In genomic region chr16:15057755-15058417, GRCh38 we compare ENCODE assay signal across 18 cellular contexts. TPM values are rescaled to one million over a fixed set of nuclear protein-coding genes. Genes with fewer than 3 reads are reported as not detected.
A peak's percentile ranks its signal among the peaks of the same experiment; 100 is the strongest.
DNase-seq lines count a peak whose midpoint lies in the region; ATAC-seq and TF ChIP-seq lines count a peak whose summit lies in the region.
"Had no signal": no experiment of that assay in that cellular context is flagged by ENCODE, and none has a peak within 500 bp of the region (broad histone marks: within the 10 kb centered on the region; RNA-seq: fewer than 3 reads in every experiment).

No MANE protein-coding gene starts in this region.

- H3K27ac Mint-ChIP-seq in activated naive CD8-positive, alpha-beta T cell treated with anti-CD3 and anti-CD28 coated beads, Interleukin-2, amount 10 ng/mL, durations not matched to agents 7 days and 5 days, result peak overlapping the region; percentile 56
- no peak overlapping the region for H3K27ac Mint-ChIP-seq in activated naive CD8-positive, alpha-beta T cell treated with anti-CD3 and anti-CD28 coated beads, Interleukin-2, amount 50 U/mL, for 24 hours
- H3K27ac Mint-ChIP-seq in WTC11, result peak overlapping the region; percentile 74
- H3K27ac Mint-ChIP-seq in mesothelial cell of epicardium, result peak overlapping the region; percentile 31
- H3K27ac Mint-ChIP-seq: HFFc6 had no signal

- peaks cover 3 to 56% (median 27%) of the 10 kb centered on the region in 4 donors for H3K4me1 ChIP-seq in transverse colon

- H3K27me3 ChIP-seq in transverse colon, result no peaks in the 10 kb centered on the region
- H3K27me3 ChIP-seq: BLaER1, Peyer's patch had no signal

- intact Hi-C loops in transverse colon (cut with DNase I; ENCODE audit: low total_unique reads), result no loop called here

- no peak overlapping the region for H3K4me3 Mint-ChIP-seq in activated naive CD8-positive, alpha-beta T cell treated with anti-CD3 and anti-CD28 coated beads, Interleukin-2, amount 10 ng/mL, durations not matched to agents 7 days and 5 days
- H3K4me3 Mint-ChIP-seq in activated naive CD8-positive, alpha-beta T cell treated with anti-CD3 and anti-CD28 coated beads, Interleukin-2, amount 50 U/mL, for 24 hours, result no peak overlapping the region
- H3K4me3 Mint-ChIP-seq in WTC11, result no peak overlapping the region
- H3K4me3 Mint-ChIP-seq in mesothelial cell of epicardium, result no peak overlapping the region
- H3K4me3 Mint-ChIP-seq: HFFc6 had no signal

- H3K27ac ChIP-seq in transverse colon, result peak overlapping the region; percentile 78 to 84 (median 82)
- H3K27ac ChIP-seq: BLaER1, KMS-11 had no signal

- H3K36me3 Mint-ChIP-seq in activated naive CD8-positive, alpha-beta T cell treated with anti-CD3 and anti-CD28 coated beads, Interleukin-2, amount 10 ng/mL, durations not matched to agents 7 days and 5 days, result peaks cover 18% of the 10 kb centered on the region
- H3K36me3 Mint-ChIP-seq in activated naive CD8-positive, alpha-beta T cell treated with anti-CD3 and anti-CD28 coated beads, Interleukin-2, amount 50 U/mL, for 24 hours (ENCODE audit: low read depth), result peaks cover 27% of the 10 kb centered on the region
- H3K36me3 Mint-ChIP-seq in WTC11, result peaks cover 37% of the 10 kb centered on the region
- peaks cover 29% of the 10 kb centered on the region for H3K36me3 Mint-ChIP-seq in mesothelial cell of epicardium

- H3K9me3 ChIP-seq in transverse colon, result no peaks in the 10 kb centered on the region
- H3K9me3 ChIP-seq: BLaER1, Peyer's patch had no signal

- 20 to 45% methylated on average over 1 to 7 of the region's 7 CpGs for WGBS in transverse colon (ENCODE audit: low coverage in 1 of 2), 2 donors

- no peak for TF ChIP-seq CTCF in WTC11 (IDR thresholded peaks at IDR 0.05)
- no peak for TF ChIP-seq CTCF in mesothelial cell of epicardium (IDR thresholded peaks at IDR 0.05; ENCODE audit: unreplicated experiment)
- no peak for TF ChIP-seq CTCF in transverse colon (IDR thresholded peaks at IDR 0.05)

- no peak for DNase-seq in activated naive CD8-positive, alpha-beta T cell treated with anti-CD3 and anti-CD28 coated beads, Interleukin-2, amount 10 ng/mL, durations not matched to agents 7 days and 5 days
- no peak for DNase-seq in activated naive CD8-positive, alpha-beta T cell treated with anti-CD3 and anti-CD28 coated beads, Interleukin-2, amount 50 U/mL, for 24 hours
- no peak for DNase-seq in WTC11 (ENCODE audit: low spot score)
- no peak for DNase-seq in mesothelial cell of epicardium (ENCODE audit: low spot score in 2 of 2, unreplicated experiment in 2 of 2)
- DNase-seq in transverse colon, result peak; percentile 64
- no peak for DNase-seq in iPS-NIHi11 (ENCODE audit: low spot score)
- DNase-seq in A172 (ENCODE audit: low spot score), result no peak
- no peak for DNase-seq in midbrain (lab: John Stamatoyannopoulos, UW)
- DNase-seq: DMS 273 treated with DMSO at 0.1 percent for 48 hours, HFFc6, MM.1S, NCI-H1092 treated with DMSO at 0.1 percent for 48 hours, NCI-H2081 treated with DMSO at 0.1 percent for 48 hours, NCI-H524, Peyer's patch, SHP77 had no signal

- ATAC-seq in activated naive CD8-positive, alpha-beta T cell treated with anti-CD3 and anti-CD28 coated beads, Interleukin-2, amount 10 ng/mL, durations not matched to agents 7 days and 5 days (ENCODE audit: low read depth), result no peak
- ATAC-seq in activated naive CD8-positive, alpha-beta T cell treated with anti-CD3 and anti-CD28 coated beads, Interleukin-2, amount 50 U/mL, for 24 hours, result no peak
- ATAC-seq in WTC11, result no peak

- H3K4me3 ChIP-seq in transverse colon, result no peak overlapping the region
- H3K4me3 ChIP-seq: BLaER1, Peyer's patch had no signal

- in situ Hi-C loops in transverse colon (cut with MboI; ENCODE audit: low pct_ligation_motif_present in 1 of 4, low pct_unique_long_range_greater_than_20kb in 1 of 4, low sequenced_read_pairs in 3 of 4), result no loop called here

- CTCF ChIA-PET in WTC11 (lab: Charles Lee), result interaction anchor here (3.5 kb wide), 1 partner anchor 16 kb away, joined by 20 read pairs; no protein-coding TSS in a partner anchor

- no peak for TF ChIP-seq POLR2A in transverse colon (IDR thresholded peaks at IDR 0.05)

- H3K27me3 Mint-ChIP-seq in activated naive CD8-positive, alpha-beta T cell treated with anti-CD3 and anti-CD28 coated beads, Interleukin-2, amount 10 ng/mL, durations not matched to agents 7 days and 5 days, result no peaks in the 10 kb centered on the region
- no peaks in the 10 kb centered on the region for H3K27me3 Mint-ChIP-seq in activated naive CD8-positive, alpha-beta T cell treated with anti-CD3 and anti-CD28 coated beads, Interleukin-2, amount 50 U/mL, for 24 hours
- H3K27me3 Mint-ChIP-seq in WTC11 (ENCODE audit: low read depth) (no peaks in the 10 kb centered on the region), mesothelial cell of epicardium (ENCODE audit: low read depth) (no peaks in the 10 kb centered on the region)

- TF ChIP-seq EP300 in transverse colon (IDR thresholded peaks at IDR 0.05; ENCODE audit: low read depth), result no peak

- peaks cover 0 to 30% (median 9%) of the 10 kb centered on the region in 4 donors for H3K36me3 ChIP-seq in transverse colon

- POLR2A ChIA-PET in activated naive CD8-positive, alpha-beta T cell treated with anti-CD3 and anti-CD28 coated beads, Interleukin-2, amount 10 ng/mL, durations not matched to agents 7 days and 5 days (lab: Charles Lee), result interaction anchor here (2.1 kb wide), 1 partner anchor 36 kb away, joined by 7 read pairs; the partner anchor contains the start of gene RRN3
- POLR2A ChIA-PET in WTC11 (lab: Charles Lee), result interaction anchor here (0.6 kb wide), 1 partner anchor 523 kb away, joined by 3 read pairs; no protein-coding TSS in a partner anchor

- H3K9me3 Mint-ChIP-seq in activated naive CD8-positive, alpha-beta T cell treated with anti-CD3 and anti-CD28 coated beads, Interleukin-2, amount 10 ng/mL, durations not matched to agents 7 days and 5 days, result no peaks in the 10 kb centered on the region
- no peaks in the 10 kb centered on the region for H3K9me3 Mint-ChIP-seq in activated naive CD8-positive, alpha-beta T cell treated with anti-CD3 and anti-CD28 coated beads, Interleukin-2, amount 50 U/mL, for 24 hours
- H3K9me3 Mint-ChIP-seq in WTC11 (no peaks in the 10 kb centered on the region), mesothelial cell of epicardium (no peaks in the 10 kb centered on the region)
- H3K9me3 Mint-ChIP-seq: HFFc6 had no signal

- H3K4me1 Mint-ChIP-seq in activated naive CD8-positive, alpha-beta T cell treated with anti-CD3 and anti-CD28 coated beads, Interleukin-2, amount 10 ng/mL, durations not matched to agents 7 days and 5 days, result peaks cover 13% of the 10 kb centered on the region
- peaks cover 21% of the 10 kb centered on the region for H3K4me1 Mint-ChIP-seq in activated naive CD8-positive, alpha-beta T cell treated with anti-CD3 and anti-CD28 coated beads, Interleukin-2, amount 50 U/mL, for 24 hours
- H3K4me1 Mint-ChIP-seq in WTC11 (peaks cover 12% of the 10 kb centered on the region; the same call in 1 of the 2 replicates), mesothelial cell of epicardium (peaks cover 15% of the 10 kb centered on the region)

TF ChIP-seq in WTC11, 78 proteins besides CTCF, POLR2A, EP300 and RAD21 (continues in another document):
- TF ChIP-seq, protein P1, sequence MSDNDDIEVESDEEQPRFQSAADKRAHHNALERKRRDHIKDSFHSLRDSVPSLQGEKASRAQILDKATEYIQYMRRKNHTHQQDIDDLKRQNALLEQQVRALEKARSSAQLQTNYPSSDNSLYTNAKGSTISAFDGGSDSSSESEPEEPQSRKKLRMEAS (CRISPR knock-in tag; IDR thresholded peaks at IDR 0.05), result no peak
- TF ChIP-seq GTF2I (CRISPR knock-in tag; conservative IDR thresholded peaks at IDR 0.05), result no peak
- TF ChIP-seq, protein P2, sequence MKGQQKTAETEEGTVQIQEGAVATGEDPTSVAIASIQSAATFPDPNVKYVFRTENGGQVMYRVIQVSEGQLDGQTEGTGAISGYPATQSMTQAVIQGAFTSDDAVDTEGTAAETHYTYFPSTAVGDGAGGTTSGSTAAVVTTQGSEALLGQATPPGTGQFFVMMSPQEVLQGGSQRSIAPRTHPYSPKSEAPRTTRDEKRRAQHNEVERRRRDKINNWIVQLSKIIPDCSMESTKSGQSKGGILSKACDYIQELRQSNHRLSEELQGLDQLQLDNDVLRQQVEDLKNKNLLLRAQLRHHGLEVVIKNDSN (CRISPR knock-in tag; IDR thresholded peaks at IDR 0.05), result no peak
- TF ChIP-seq E2F1 (CRISPR knock-in tag; IDR thresholded peaks at IDR 0.05), result no peak
- TF ChIP-seq ESRRA (CRISPR knock-in tag; IDR thresholded peaks at IDR 0.05; ENCODE audit: borderline replicate concordance), result no peak
- TF ChIP-seq, protein P3, sequence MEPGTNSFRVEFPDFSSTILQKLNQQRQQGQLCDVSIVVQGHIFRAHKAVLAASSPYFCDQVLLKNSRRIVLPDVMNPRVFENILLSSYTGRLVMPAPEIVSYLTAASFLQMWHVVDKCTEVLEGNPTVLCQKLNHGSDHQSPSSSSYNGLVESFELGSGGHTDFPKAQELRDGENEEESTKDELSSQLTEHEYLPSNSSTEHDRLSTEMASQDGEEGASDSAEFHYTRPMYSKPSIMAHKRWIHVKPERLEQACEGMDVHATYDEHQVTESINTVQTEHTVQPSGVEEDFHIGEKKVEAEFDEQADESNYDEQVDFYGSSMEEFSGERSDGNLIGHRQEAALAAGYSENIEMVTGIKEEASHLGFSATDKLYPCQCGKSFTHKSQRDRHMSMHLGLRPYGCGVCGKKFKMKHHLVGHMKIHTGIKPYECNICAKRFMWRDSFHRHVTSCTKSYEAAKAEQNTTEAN (CRISPR knock-in tag; IDR thresholded peaks at IDR 0.05), result no peak
- no peak for TF ChIP-seq PRRX2 (CRISPR knock-in tag; IDR thresholded peaks at IDR 0.05)

RNA-seq across cellular contexts. Expression of gene NTAN1, which starts 2.0 kb away (rescaled TPM):
- total RNA-seq in activated naive CD8-positive, alpha-beta T cell treated with anti-CD3 and anti-CD28 coated beads, Interleukin-2, amount 10 ng/mL, durations not matched to agents 7 days and 5 days, result 10 to 100 TPM; 47.2 to 49.9 TPM
- total RNA-seq in WTC11 (2021) (33.8 to 39.6 TPM (median 38.0 TPM) in 3 replicates), mesothelial cell of epicardium (22.1 to 23.3 TPM (median 22.8 TPM) in 3 replicates), transverse colon (10 to 100 TPM; 44.4 to 76.7 (median 51.0) TPM)
- total RNA-seq in A172 (2014; rRNA removed; shearing (Covaris generic)), result 134 and 139 TPM in 2 replicates

RNA-seq across cellular contexts. Expression of gene RRN3, which starts 36.2 kb away (rescaled TPM):
- 10 to 100 TPM; 31.3 to 31.5 TPM for total RNA-seq in activated naive CD8-positive, alpha-beta T cell treated with anti-CD3 and anti-CD28 coated beads, Interleukin-2, amount 10 ng/mL, durations not matched to agents 7 days and 5 days
- total RNA-seq in WTC11 (2021) (24.9 to 26.7 TPM (median 25.6 TPM) in 3 replicates), mesothelial cell of epicardium (31.9 to 34.1 TPM (median 32.9 TPM) in 3 replicates), transverse colon (10 to 100 TPM; 13.5 to 33.0 (median 24.0) TPM)
- 58.5 and 61.9 TPM in 2 replicates for total RNA-seq in A172 (2014; rRNA removed; shearing (Covaris generic))
